22 cellular contexts compared by ENCODE assay signal in genomic region chr4:137452799-137453198, GRCh38.
DNase-seq lines count a peak whose midpoint lies in the region; ATAC-seq, FAIRE-seq and TF ChIP-seq lines count a peak whose summit lies in the region.
"Had no signal": no experiment of that assay in that cellular context is flagged by ENCODE, and none has a peak within 500 bp of the region (broad histone marks: within the 10 kb centered on the region; RNA-seq: fewer than 3 reads in every experiment).

No MANE protein-coding gene starts in this region.

- no peak overlapping the region for H3K4me2 ChIP-seq in GM12878 (ENCODE audit: control insufficient read depth, insufficient read depth)
- H3K4me2 ChIP-seq in mesenchymal stem cell (ENCODE audit: low read length, poor library complexity, severe bottlenecking) = no peak overlapping the region
- H3K4me2 ChIP-seq: A549 had no signal

- no peak overlapping the region for H4K91ac ChIP-seq in mesenchymal stem cell (ENCODE audit: low read length)

- no peak overlapping the region for H2AK5ac ChIP-seq in mesenchymal stem cell (ENCODE audit: low read length, severe bottlenecking)

- H3K9me3 ChIP-seq in GM12878 (replicated peaks; ENCODE audit: control insufficient read depth, insufficient read depth, low read length) = no peaks in the 10 kb centered on the region
- no peaks in the 10 kb centered on the region for H3K9me3 ChIP-seq in mesenchymal stem cell (ENCODE audit: control insufficient read depth, low read length)
- H3K9me3 ChIP-seq: A549 had no signal

- BruUV-seq in GM12878 (replicated peaks; lab: Mats Ljungman, UMichigan) = no TSS peak

- no peaks in the 10 kb centered on the region for H3K79me1 ChIP-seq in mesenchymal stem cell (replicated peaks; ENCODE audit: low read length, poor library complexity, severe bottlenecking)

- no peak overlapping the region for H2BK12ac ChIP-seq in mesenchymal stem cell (ENCODE audit: low read length in 2 of 2)

- no peaks in the 10 kb centered on the region for H3K36me3 ChIP-seq in GM12878 (ENCODE audit: control insufficient read depth in 2 of 2, insufficient read depth in 2 of 2, low read length in 1 of 2)
- H3K36me3 ChIP-seq in mesenchymal stem cell (ENCODE audit: control insufficient read depth in 1 of 2, insufficient read depth in 2 of 2, low read depth in 1 of 2, low read length in 2 of 2) = no peaks in the 10 kb centered on the region

- TF ChIP-seq EP300 in GM12878 (IDR thresholded peaks at IDR 0.05; ENCODE audit: borderline replicate concordance in 1 of 2, control insufficient read depth in 1 of 2, low read depth in 2 of 2, low read length in 2 of 2) = no peak

- H3K27ac ChIP-seq in GM12878 (ENCODE audit: control insufficient read depth, insufficient read depth) (no peak overlapping the region), mesenchymal stem cell (ENCODE audit: low read length, poor library complexity, severe bottlenecking) (no peak overlapping the region)
- H3K27ac ChIP-seq: A549 had no signal

- DNase-seq in GM12865 (ENCODE audit: low read depth) (peak; percentile 24), GM12878 (ENCODE audit: low read depth, low spot score) (no peak), mesenchymal stem cell (peak; percentile 38), NCI-H345 (lab: John Stamatoyannopoulos, UW) (no peak), SHP77 (lab: John Stamatoyannopoulos, UW) (no peak)
- DNase-seq: 8988T; ACHN; AML-193; C1 segment of cervical spinal cord; Calu3; CD4-positive, alpha-beta memory T cell; COR-L47; DMS53; DMS79 treated with DMSO at 0.1 percent for 48 hours; GF-D8; GOT3; H7; HCEC 1CT had no signal

- H3K27me3 ChIP-seq in GM12878 (replicated peaks in 1 of 2; ENCODE audit: control insufficient read depth in 2 of 2, insufficient read depth in 2 of 2, low read length in 1 of 2) (no peaks in the 10 kb centered on the region), mesenchymal stem cell (ENCODE audit: control insufficient read depth in 1 of 2, insufficient read depth in 1 of 2, low read length in 2 of 2) (no peaks in the 10 kb centered on the region)

- no peak overlapping the region for H2BK5ac ChIP-seq in mesenchymal stem cell (ENCODE audit: low read depth, low read length, poor library complexity, severe bottlenecking)

- intact Hi-C loops in GM12878 (cut with micrococcal nuclease; ENCODE audit: unreplicated experiment) = no loop called here

- peak; percentile 53 for ATAC-seq in GM18870 (IDR thresholded peaks at IDR 0.05; ENCODE audit: unreplicated experiment)
- ATAC-seq in GM12878 = peak; percentile 52
- ATAC-seq in GM18867 (IDR thresholded peaks at IDR 0.05; ENCODE audit: unreplicated experiment) = no peak
- ATAC-seq: A549 had no signal

- no peak for TF ChIP-seq POLR2A in GM12878 (IDR thresholded peaks at IDR 0.05; ENCODE audit: low read depth, low read length)

- no peaks in the 10 kb centered on the region for H3K79me2 ChIP-seq in GM12878 (ENCODE audit: control insufficient read depth, insufficient read depth, low read length)

- no peak for TF ChIP-seq RAD21 in GM12878 (IDR thresholded peaks at IDR 0.05; ENCODE audit: insufficient read depth, low read depth, low read length)

- no peaks in the 10 kb centered on the region for H3K4me1 ChIP-seq in GM12878 (ENCODE audit: control insufficient read depth, insufficient read depth, low read length)
- H3K4me1 ChIP-seq in mesenchymal stem cell (ENCODE audit: control insufficient read depth, insufficient read depth, low read depth, low read length) = no peaks in the 10 kb centered on the region
- H3K4me1 ChIP-seq: A549 had no signal

- no peak overlapping the region for H4K8ac ChIP-seq in mesenchymal stem cell (ENCODE audit: low read length)

- no peak overlapping the region for H2BK15ac ChIP-seq in mesenchymal stem cell (ENCODE audit: low read depth, poor library complexity, severe bottlenecking)

- H3K4ac ChIP-seq in mesenchymal stem cell (ENCODE audit: low read depth in 1 of 2, low read length in 2 of 2) = no peak overlapping the region

- H2BK120ac ChIP-seq in mesenchymal stem cell (ENCODE audit: low read depth, low read length) = no peak overlapping the region

- TF ChIP-seq CTCF in GM12865 (IDR thresholded peaks at IDR 0.05; ENCODE audit: insufficient read depth, low read depth, low read length, missing control alignments) = no peak
- TF ChIP-seq CTCF in GM12878 (IDR thresholded peaks at IDR 0.05 in 2 of 3, conservative IDR thresholded peaks at IDR 0.05 in 1 of 3; ENCODE audit: control insufficient read depth in 2 of 3, extremely low read depth in 1 of 3, insufficient read depth in 1 of 3, low read depth in 3 of 3, low read length in 3 of 3) = no peak

- H3K9ac ChIP-seq in GM12878 (ENCODE audit: control insufficient read depth, insufficient read depth, low read length) (no peak overlapping the region), mesenchymal stem cell (ENCODE audit: low read length) (no peak overlapping the region)

- H3K18ac ChIP-seq in mesenchymal stem cell (ENCODE audit: low read depth in 1 of 2, low read length in 2 of 2) = peak overlapping the region in 1 of 2 experiments; percentile 11

- RAD21 ChIA-PET in GM12878 (lab: Charles Lee; ENCODE audit: unreplicated experiment) = no interaction called here

- POLR2A ChIA-PET in GM12878 (lab: Charles Lee) = no interaction called here

- no peak for FAIRE-seq in GM12878 (lab: Jason Lieb, UNC)
- FAIRE-seq: A549, GM19239 had no signal

- CTCF ChIA-PET in GM12878 (lab: Yijun Ruan, JAX) = interaction anchor here (0.6 kb wide), 1 partner anchor 9 kb away, joined by 3 read pairs; no protein-coding TSS in a partner anchor

- no peaks in the 10 kb centered on the region for H4K20me1 ChIP-seq in GM12878 (ENCODE audit: control insufficient read depth, insufficient read depth)

- H2AFZ ChIP-seq in GM12878 (ENCODE audit: control insufficient read depth, low read depth, low read length) (no peak overlapping the region), mesenchymal stem cell (ENCODE audit: low read depth, low read length) (no peak overlapping the region)

- WGBS in GM12878 (ENCODE audit: insufficient coverage, insufficient replicate concordance, low lambda C conversion rate, missing lambda C conversion rate) = 0% methylated on average over 1 of the region's 1 CpG
- WGBS in mesenchymal stem cell = 100% methylated on average over 1 of the region's 1 CpG

- H3K4me3 ChIP-seq in GM12865 (ENCODE audit: low read depth, low read length) (no peak overlapping the region), GM12878 (no peak overlapping the region), mesenchymal stem cell (ENCODE audit: insufficient read depth in 1 of 2, low read depth in 1 of 2, low read length in 2 of 2) (no peak overlapping the region)
- H3K4me3 ChIP-seq: A549 had no signal

- SMC1A ChIA-PET in GM12878 (lab: Charles Lee; ENCODE audit: uncharacterized antibody, unreplicated experiment) = interaction anchor here (1.0 kb wide), 1 partner anchor 75 kb away, joined by 3 read pairs; no protein-coding TSS in a partner anchor

- H3K14ac ChIP-seq in mesenchymal stem cell (ENCODE audit: low read length in 2 of 2) = no peak overlapping the region

- H3K23ac ChIP-seq in mesenchymal stem cell (ENCODE audit: low read length in 2 of 2) = no peak overlapping the region

- in situ Hi-C loops in GM12878 (cut with MboI) = no loop called here

TF ChIP-seq in GM12878, 131 proteins besides CTCF, POLR2A, EP300 and RAD21:
- TF ChIP-seq YY1 (IDR thresholded peaks at IDR 0.05; ENCODE audit: low read depth, low read length) (peak; percentile 40; the same call in 1 of the 2 replicates), NR2F1 (conservative IDR thresholded peaks at IDR 0.05) (no peak), ETV6 (conservative IDR thresholded peaks at IDR 0.05 in 1 of 2, IDR thresholded peaks at IDR 0.05 in 1 of 2; ENCODE audit: borderline replicate concordance in 1 of 2, low read depth in 1 of 2) (no peak), TAF1 (IDR thresholded peaks at IDR 0.05; ENCODE audit: borderline replicate concordance, low read depth, low read length) (no peak), BCL11A (IDR thresholded peaks at IDR 0.05; ENCODE audit: low read depth, low read length) (no peak)

Comparison
In these comparisons a context has a peak if more than half of its experiments do, and no peak if none do; other contexts are left out.
1. DNase-seq: peak in GM12865 (single experiment) and mesenchymal stem cell (single experiment); none in GM12878 (single experiment), NCI-H345 (single experiment) and SHP77 (0 of 2).